8 cellular contexts compared by ENCODE assay signal in the genomic region with DNA sequence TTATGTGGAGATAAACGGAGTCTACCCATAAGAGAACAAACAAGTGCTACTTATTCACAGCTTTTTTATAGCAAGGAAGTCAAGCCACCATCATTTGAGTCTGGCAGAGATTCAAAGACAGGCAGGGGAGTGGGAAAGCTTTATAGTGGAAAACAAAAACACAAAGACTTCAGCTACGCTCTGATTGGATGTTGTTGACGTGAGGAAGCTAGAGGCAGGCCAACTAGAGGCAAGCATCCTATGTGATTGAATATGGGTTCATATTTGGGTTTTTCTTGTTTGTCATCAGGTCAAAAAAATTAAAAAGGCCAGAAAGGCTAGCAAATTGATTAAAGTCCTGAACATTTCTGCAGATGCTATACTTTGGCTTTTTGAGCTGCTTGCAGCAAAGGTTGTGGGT. TPM values are rescaled to one million over a fixed set of nuclear protein-coding genes. Genes with fewer than 3 reads are reported as not detected.
DNase-seq lines count a peak whose midpoint lies in the region; ATAC-seq, FAIRE-seq and TF ChIP-seq lines count a peak whose summit lies in the region.

No MANE protein-coding gene starts in this region.

- BruUV-seq in endothelial cell of umbilical vein (replicated peaks; lab: Mats Ljungman, UMichigan), result no TSS peak

- DNase-seq in NCI-H510A treated with DMSO at 0.1 percent for 48 hours (lab: John Stamatoyannopoulos, UW) (peak; percentile 16), NCI-H510A (lab: John Stamatoyannopoulos, UW) (no peak), NCI-H2227 treated with DMSO at 0.1 percent for 48 hours (lab: John Stamatoyannopoulos, UW) (peak; percentile 68), endothelial cell of umbilical vein (ENCODE audit: low read depth, low spot score) (peak; percentile 41), retinal pigment epithelial cell (ENCODE audit: low read depth) (no peak), NCI-H2171 treated with DMSO at 0.1 percent for 48 hours (lab: John Stamatoyannopoulos, UW) (no peak), cardiac septum (ENCODE audit: low spot score) (no peak)

- no peaks in the 10 kb centered on the region for H3K4me1 ChIP-seq in endothelial cell of umbilical vein (ENCODE audit: control insufficient read depth, extremely low read depth, insufficient read depth, low read length)

- POLR2A ChIA-PET in endothelial cell of umbilical vein (lab: Charles Lee), result no interaction called here

- peaks cover 9% of the 10 kb centered on the region for H3K79me2 ChIP-seq in endothelial cell of umbilical vein (ENCODE audit: control insufficient read depth, insufficient read depth, low read length)

- peak overlapping the region; percentile 47 for H3K4me2 ChIP-seq in endothelial cell of umbilical vein (ENCODE audit: insufficient read depth, low read length)

- TF ChIP-seq CTCF in endothelial cell of umbilical vein (IDR thresholded peaks at IDR 0.05; ENCODE audit: extremely low read depth in 1 of 2, insufficient read depth in 1 of 2, low read depth in 1 of 2, low read length in 2 of 2) (no peak), retinal pigment epithelial cell (conservative IDR thresholded peaks at IDR 0.05; ENCODE audit: low read depth, low read length) (no peak)

- no peak overlapping the region for H3K9ac ChIP-seq in endothelial cell of umbilical vein (replicated peaks; ENCODE audit: extremely low read depth, insufficient read depth, low read length)

- no peaks in the 10 kb centered on the region for H3K9me1 ChIP-seq in endothelial cell of umbilical vein (replicated peaks; ENCODE audit: control insufficient read depth, extremely low read depth, insufficient read depth, low read length)

- no peak for ATAC-seq in HG02642 (IDR thresholded peaks at IDR 0.05; ENCODE audit: poor library complexity, unreplicated experiment)

- H3K27ac ChIP-seq in endothelial cell of umbilical vein (ENCODE audit: insufficient read depth, low read depth, low read length), result no peak overlapping the region

- CTCF ChIA-PET in endothelial cell of umbilical vein (lab: Charles Lee), result no interaction called here

- H3K4me3 ChIP-seq in endothelial cell of umbilical vein (replicated peaks in 1 of 3; ENCODE audit: insufficient read depth in 1 of 3, low read depth in 1 of 3, low read length in 3 of 3) (no peak overlapping the region), retinal pigment epithelial cell (ENCODE audit: low read length) (peak overlapping the region; percentile 80)

- no peak for TF ChIP-seq POLR2A in endothelial cell of umbilical vein (IDR thresholded peaks at IDR 0.05; ENCODE audit: low read depth, low read length)

- peak; percentile 40 for FAIRE-seq in endothelial cell of umbilical vein (lab: Jason Lieb, UNC)

- dilution Hi-C loops in endothelial cell of umbilical vein (cut with MboI; ENCODE audit: extremely low pct_ligation_motif_present, low sequenced_read_pairs), result no loop called here

- intact Hi-C loops in endothelial cell of umbilical vein (cut with micrococcal nuclease) (loop anchor here (1.0 to 5.0 kb wide), 4 partner anchors 30 to 102 kb away; a partner anchor contains a TSS), cardiac septum (cut with DNase I) (no loop called here)

- H4K20me1 ChIP-seq in endothelial cell of umbilical vein (replicated peaks; ENCODE audit: control insufficient read depth, extremely low read depth, insufficient read depth, low read length), result no peaks in the 10 kb centered on the region

- H3K36me3 ChIP-seq in endothelial cell of umbilical vein (ENCODE audit: control insufficient read depth in 2 of 2, extremely low read depth in 1 of 2, insufficient read depth in 2 of 2, low read length in 2 of 2), result no peaks in the 10 kb centered on the region

- peak overlapping the region; percentile 24 for H2AFZ ChIP-seq in endothelial cell of umbilical vein (ENCODE audit: low read depth, low read length)

- H3K27me3 ChIP-seq in endothelial cell of umbilical vein (ENCODE audit: control insufficient read depth in 2 of 2, insufficient read depth in 2 of 2, low read length in 2 of 2), result no peaks in the 10 kb centered on the region

- H3K9me3 ChIP-seq in endothelial cell of umbilical vein (replicated peaks; ENCODE audit: control insufficient read depth, insufficient read depth, low read length), result no peaks in the 10 kb centered on the region

TF ChIP-seq in endothelial cell of umbilical vein, 7 proteins besides CTCF, POLR2A, EP300 and RAD21:
- TF ChIP-seq, protein P1, sequence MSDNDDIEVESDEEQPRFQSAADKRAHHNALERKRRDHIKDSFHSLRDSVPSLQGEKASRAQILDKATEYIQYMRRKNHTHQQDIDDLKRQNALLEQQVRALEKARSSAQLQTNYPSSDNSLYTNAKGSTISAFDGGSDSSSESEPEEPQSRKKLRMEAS (IDR thresholded peaks at IDR 0.05; ENCODE audit: insufficient read depth, insufficient read length), result no peak
- TF ChIP-seq MYC (IDR thresholded peaks at IDR 0.05; ENCODE audit: low read depth, low read length) (no peak), FOS (IDR thresholded peaks at IDR 0.05; ENCODE audit: borderline replicate concordance, insufficient read depth, low read length) (no peak), JUN (IDR thresholded peaks at IDR 0.05; ENCODE audit: borderline replicate concordance, insufficient read depth, insufficient read length, low read depth) (no peak), EZH2 (IDR thresholded peaks at IDR 0.05; ENCODE audit: borderline replicate concordance, low read depth, low read length, severe bottlenecking) (no peak), POLR2AphosphoS5 (IDR thresholded peaks at IDR 0.05; ENCODE audit: insufficient read depth, low read depth, low read length) (no peak), GATA2 (IDR thresholded peaks at IDR 0.05; ENCODE audit: insufficient read depth, insufficient read length, low read depth, low read length) (no peak)

RNA-seq across cellular contexts. Expression of a gene that starts 0.7 kb away (rescaled TPM):
- 60.4 and 74.6 TPM in 2 replicates for total RNA-seq in endothelial cell of umbilical vein
- 11.8 and 16.9 TPM in 2 replicates for polyA plus RNA-seq in endothelial cell of umbilical vein
- polyA plus RNA-seq in endothelial cell of umbilical vein (2011; cell fraction: cytosol; rRNA removed), result 33.4 and 37.5 TPM in 2 replicates
- 17.0 and 27.7 TPM in 2 replicates for polyA plus RNA-seq in endothelial cell of umbilical vein (2011; cell fraction: nucleus; rRNA removed)
- 122 and 124 TPM in 2 replicates for polyA plus RNA-seq in endothelial cell of umbilical vein (2012)
- polyA minus RNA-seq in endothelial cell of umbilical vein, result 6.2 and 7.9 TPM in 2 replicates
- 6.7 TPM for polyA minus RNA-seq in endothelial cell of umbilical vein (2011; cell fraction: cytosol; rRNA and poly(A)+ RNA removed)
- polyA minus RNA-seq in endothelial cell of umbilical vein (2011; cell fraction: nucleus; rRNA and poly(A)+ RNA removed), result 8.7 and 9.0 TPM in 2 replicates
- 68.0 TPM for total RNA-seq in cardiac septum

RNA-seq across cellular contexts. Expression of a gene that starts 23.2 kb away (rescaled TPM):
- 21.3 and 23.7 TPM in 2 replicates for total RNA-seq in endothelial cell of umbilical vein
- 6.9 and 8.9 TPM in 2 replicates for polyA plus RNA-seq in endothelial cell of umbilical vein
- 15.8 and 16.9 TPM in 2 replicates for polyA plus RNA-seq in endothelial cell of umbilical vein (2011; cell fraction: cytosol; rRNA removed)
- polyA plus RNA-seq in endothelial cell of umbilical vein (2011; cell fraction: nucleus; rRNA removed), result 4.9 and 6.9 TPM in 2 replicates
- 32.7 and 41.9 TPM in 2 replicates for polyA plus RNA-seq in endothelial cell of umbilical vein (2012)
- polyA minus RNA-seq in endothelial cell of umbilical vein, result 4.1 and 6.9 TPM in 2 replicates
- polyA minus RNA-seq in endothelial cell of umbilical vein (2011; cell fraction: cytosol; rRNA and poly(A)+ RNA removed), result not detected
- 1.2 TPM in 2 replicates for polyA minus RNA-seq in endothelial cell of umbilical vein (2011; cell fraction: nucleus; rRNA and poly(A)+ RNA removed)
- 24.7 TPM for total RNA-seq in cardiac septum

RNA-seq across cellular contexts. Expression of a gene that starts 44.2 kb away (rescaled TPM):
- 14.6 and 18.5 TPM in 2 replicates for total RNA-seq in endothelial cell of umbilical vein
- polyA plus RNA-seq in endothelial cell of umbilical vein, result 12.8 and 18.6 TPM in 2 replicates
- 27.8 and 28.0 TPM in 2 replicates for polyA plus RNA-seq in endothelial cell of umbilical vein (2011; cell fraction: cytosol; rRNA removed)
- polyA plus RNA-seq in endothelial cell of umbilical vein (2011; cell fraction: nucleus; rRNA removed), result 19.5 and 25.9 TPM in 2 replicates
- 14.8 and 20.1 TPM in 2 replicates for polyA plus RNA-seq in endothelial cell of umbilical vein (2012)
- polyA minus RNA-seq in endothelial cell of umbilical vein, result 5.7 and 8.6 TPM in 2 replicates
- 7.0 TPM for polyA minus RNA-seq in endothelial cell of umbilical vein (2011; cell fraction: cytosol; rRNA and poly(A)+ RNA removed)
- polyA minus RNA-seq in endothelial cell of umbilical vein (2011; cell fraction: nucleus; rRNA and poly(A)+ RNA removed), result 2.9 and 3.2 TPM in 2 replicates
- 22.1 TPM for total RNA-seq in cardiac septum

Comparison
In these comparisons a context has a peak if more than half of its experiments do, and no peak if none do; other contexts are left out.
1. DNase-seq: peak in NCI-H510A treated with DMSO at 0.1 percent for 48 hours (single experiment), NCI-H2227 treated with DMSO at 0.1 percent for 48 hours (single experiment) and endothelial cell of umbilical vein (single experiment); none in NCI-H510A (single experiment), retinal pigment epithelial cell (single experiment), NCI-H2171 treated with DMSO at 0.1 percent for 48 hours (single experiment) and cardiac septum (single experiment).